Comparison of ENCODE assay signal across 1 cellular context in the genomic region with DNA sequence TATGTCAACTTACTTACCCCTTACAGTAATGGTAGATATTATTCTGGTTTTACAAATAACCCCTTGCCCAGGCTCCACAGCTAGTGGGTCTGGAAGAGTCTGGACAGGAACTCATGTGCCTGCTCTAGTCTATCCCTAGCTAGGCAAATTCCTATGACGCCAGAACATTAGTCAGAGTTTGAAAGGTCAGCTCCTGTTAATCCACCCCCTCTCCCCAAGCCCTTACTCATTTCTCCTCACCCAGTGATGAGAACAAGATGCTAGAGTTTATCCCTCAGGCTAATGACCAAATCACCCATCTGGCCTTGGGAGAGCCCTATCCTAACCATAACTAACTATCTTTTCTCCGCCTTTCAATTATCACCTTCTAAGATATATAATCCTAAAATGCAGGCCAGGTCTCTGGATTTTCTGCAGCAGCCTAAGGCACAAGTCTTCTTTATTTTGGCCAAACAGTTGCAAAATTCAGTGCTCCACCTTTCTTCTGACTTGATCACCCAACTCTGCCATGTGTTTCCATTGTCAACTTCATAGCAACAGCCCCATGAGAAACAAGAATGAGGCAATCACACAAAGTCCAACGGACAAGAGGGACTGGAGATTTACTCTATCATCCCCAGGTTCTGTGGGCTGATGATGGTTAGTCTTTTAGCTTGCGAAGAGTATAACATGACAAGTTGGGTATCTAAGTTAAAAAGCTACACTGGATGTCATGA.
TF ChIP-seq lines count a peak whose summit lies in the region.

No MANE protein-coding gene starts in this region.

TF ChIP-seq in SK-N-SH, 30 proteins besides CTCF, POLR2A, EP300 and RAD21 (continued from another document):
- TF ChIP-seq, protein P1, sequence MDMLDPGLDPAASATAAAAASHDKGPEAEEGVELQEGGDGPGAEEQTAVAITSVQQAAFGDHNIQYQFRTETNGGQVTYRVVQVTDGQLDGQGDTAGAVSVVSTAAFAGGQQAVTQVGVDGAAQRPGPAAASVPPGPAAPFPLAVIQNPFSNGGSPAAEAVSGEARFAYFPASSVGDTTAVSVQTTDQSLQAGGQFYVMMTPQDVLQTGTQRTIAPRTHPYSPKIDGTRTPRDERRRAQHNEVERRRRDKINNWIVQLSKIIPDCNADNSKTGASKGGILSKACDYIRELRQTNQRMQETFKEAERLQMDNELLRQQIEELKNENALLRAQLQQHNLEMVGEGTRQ (IDR thresholded peaks at IDR 0.05; ENCODE audit: borderline replicate concordance, low read depth, low read length): no peak
- TF ChIP-seq, protein P2, sequence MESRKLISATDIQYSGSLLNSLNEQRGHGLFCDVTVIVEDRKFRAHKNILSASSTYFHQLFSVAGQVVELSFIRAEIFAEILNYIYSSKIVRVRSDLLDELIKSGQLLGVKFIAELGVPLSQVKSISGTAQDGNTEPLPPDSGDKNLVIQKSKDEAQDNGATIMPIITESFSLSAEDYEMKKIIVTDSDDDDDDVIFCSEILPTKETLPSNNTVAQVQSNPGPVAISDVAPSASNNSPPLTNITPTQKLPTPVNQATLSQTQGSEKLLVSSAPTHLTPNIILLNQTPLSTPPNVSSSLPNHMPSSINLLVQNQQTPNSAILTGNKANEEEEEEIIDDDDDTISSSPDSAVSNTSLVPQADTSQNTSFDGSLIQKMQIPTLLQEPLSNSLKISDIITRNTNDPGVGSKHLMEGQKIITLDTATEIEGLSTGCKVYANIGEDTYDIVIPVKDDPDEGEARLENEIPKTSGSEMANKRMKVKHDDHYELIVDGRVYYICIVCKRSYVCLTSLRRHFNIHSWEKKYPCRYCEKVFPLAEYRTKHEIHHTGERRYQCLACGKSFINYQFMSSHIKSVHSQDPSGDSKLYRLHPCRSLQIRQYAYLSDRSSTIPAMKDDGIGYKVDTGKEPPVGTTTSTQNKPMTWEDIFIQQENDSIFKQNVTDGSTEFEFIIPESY (IDR thresholded peaks at IDR 0.05; ENCODE audit: borderline replicate concordance, low read depth): no peak
- TF ChIP-seq TEAD4 (IDR thresholded peaks at IDR 0.05; ENCODE audit: borderline replicate concordance, insufficient read depth) (no peak), YY1 (IDR thresholded peaks at IDR 0.05; ENCODE audit: low read depth) (no peak), GABPA (IDR thresholded peaks at IDR 0.05; ENCODE audit: low read depth) (no peak), NRF1 (IDR thresholded peaks at IDR 0.05; ENCODE audit: low read depth, low read length) (no peak), SIN3A (IDR thresholded peaks at IDR 0.05; ENCODE audit: borderline replicate concordance, low read depth, low read length) (no peak), ELF1 (IDR thresholded peaks at IDR 0.05) (no peak), NFIC (IDR thresholded peaks at IDR 0.05; ENCODE audit: borderline replicate concordance) (no peak), RCOR1 (IDR thresholded peaks at IDR 0.05; ENCODE audit: low read length) (no peak), RFX5 (IDR thresholded peaks at IDR 0.05; ENCODE audit: low read length) (no peak), FOXJ3 (CRISPR knock-in tag; IDR thresholded peaks at IDR 0.05) (no peak), JUND (IDR thresholded peaks at IDR 0.05) (0 out of 2 replicates have a peak, but pooled peaks have one; percentile 45), SMC3 (IDR thresholded peaks at IDR 0.05; ENCODE audit: low read depth, low read length) (no peak), FOSL2 (IDR thresholded peaks at IDR 0.05; ENCODE audit: borderline replicate concordance, low read depth) (peak; percentile 68; the same call in 1 of the 2 replicates), CHD2 (IDR thresholded peaks at IDR 0.05; ENCODE audit: low read length, partially characterized antibody) (no peak)
- TF ChIP-seq, protein P3, sequence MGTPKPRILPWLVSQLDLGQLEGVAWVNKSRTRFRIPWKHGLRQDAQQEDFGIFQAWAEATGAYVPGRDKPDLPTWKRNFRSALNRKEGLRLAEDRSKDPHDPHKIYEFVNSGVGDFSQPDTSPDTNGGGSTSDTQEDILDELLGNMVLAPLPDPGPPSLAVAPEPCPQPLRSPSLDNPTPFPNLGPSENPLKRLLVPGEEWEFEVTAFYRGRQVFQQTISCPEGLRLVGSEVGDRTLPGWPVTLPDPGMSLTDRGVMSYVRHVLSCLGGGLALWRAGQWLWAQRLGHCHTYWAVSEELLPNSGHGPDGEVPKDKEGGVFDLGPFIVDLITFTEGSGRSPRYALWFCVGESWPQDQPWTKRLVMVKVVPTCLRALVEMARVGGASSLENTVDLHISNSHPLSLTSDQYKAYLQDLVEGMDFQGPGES (IDR thresholded peaks at IDR 0.05; ENCODE audit: low read depth, low read length): no peak
